9 cellular contexts compared by ENCODE assay signal in the genomic region with DNA sequence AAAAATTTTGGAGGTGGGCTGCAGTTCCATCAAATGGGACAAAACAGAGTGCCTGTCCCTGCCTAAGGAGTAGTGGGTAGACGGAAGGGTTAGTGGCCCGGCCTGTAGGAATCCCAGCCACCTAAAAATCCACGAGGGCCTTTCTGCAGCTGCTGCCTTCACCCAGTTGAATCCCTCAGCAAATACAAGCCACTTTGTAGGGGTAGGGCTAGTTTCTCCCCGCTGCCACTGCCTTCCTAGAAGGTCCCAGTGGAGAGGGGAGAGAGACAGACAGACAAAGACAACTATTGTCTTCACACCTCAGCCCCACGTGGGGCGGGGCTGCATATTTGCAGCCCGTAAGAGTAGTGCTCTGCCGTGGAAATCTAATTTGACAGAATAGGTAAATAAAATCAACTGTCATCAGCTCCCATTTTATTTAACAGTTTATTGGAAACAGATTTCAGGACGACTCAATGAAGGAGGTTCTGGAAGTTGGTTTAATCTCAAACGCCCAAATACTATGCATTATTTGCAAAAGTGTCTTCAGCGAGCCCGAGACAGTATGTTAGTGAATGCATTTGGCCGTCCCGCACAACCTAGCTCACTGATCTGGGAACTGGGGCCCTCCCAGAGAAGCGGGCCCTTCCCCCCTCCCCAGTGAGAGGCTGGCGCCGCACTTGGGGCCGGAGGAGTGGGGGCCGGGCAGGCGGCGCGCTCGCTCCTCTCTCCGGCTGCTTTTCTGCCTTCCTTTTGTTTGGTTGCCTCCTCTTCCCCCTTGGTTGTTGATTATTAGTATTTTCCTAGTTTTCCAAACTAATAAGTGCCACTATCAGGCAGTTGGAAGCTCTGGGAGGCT.
DNase-seq lines count a peak whose midpoint lies in the region; ATAC-seq, FAIRE-seq and TF ChIP-seq lines count a peak whose summit lies in the region.
"Had no signal": no experiment of that assay in that cellular context is flagged by ENCODE, and none has a peak within 500 bp of the region (broad histone marks: within the 10 kb centered on the region; RNA-seq: fewer than 3 reads in every experiment).

No MANE protein-coding gene starts in this region.

- no peak for DNase-seq in cardiac fibroblast (ENCODE audit: low read depth in 2 of 2)
- no peak for DNase-seq in kidney epithelial cell (ENCODE audit: low read depth)
- no peak for DNase-seq in spleen
- no peak for DNase-seq in stimulated activated CD4-positive, alpha-beta T cell treated with anti-CD3 and anti-CD28 coated beads, Interleukin-1b, Interleukin-23, amount 100 ng/mL, for 48 hours
- DNase-seq in GM12892 (ENCODE audit: insufficient read length): no peak
- DNase-seq in NCI-H128 (lab: John Stamatoyannopoulos, UW; ENCODE audit: unreplicated experiment): no peak
- DNase-seq: activated naive CD4-positive, alpha-beta T cell treated with Interleukin-2 at 50 U/mL for 16 hours had no signal

- H3K27ac ChIP-seq in HUES48 (ENCODE audit: low read depth, low read length) (no peak overlapping the region), spleen (no peak overlapping the region)

- no peaks in the 10 kb centered on the region for H3K9me3 ChIP-seq in HUES48 (ENCODE audit: control insufficient read depth, insufficient read depth, low read length)
- no peaks in the 10 kb centered on the region for H3K9me3 ChIP-seq in spleen

- no peak for FAIRE-seq in GM12892 (lab: Jason Lieb, UNC)

- H3K4me3 ChIP-seq in HUES48 (ENCODE audit: low read depth, low read length) (peak overlapping the region; percentile 47), cardiac fibroblast (replicated peaks in 1 of 2; ENCODE audit: low read depth in 2 of 2, low read length in 2 of 2) (peak overlapping the region; percentile 38 to 47), kidney epithelial cell (ENCODE audit: low read depth, low read length) (peak overlapping the region; percentile 34), spleen (peak overlapping the region; percentile 28 to 69 (median 44))

- H3K9ac ChIP-seq in HUES48 (ENCODE audit: low read depth, low read length): no peak overlapping the region

- H3K27me3 ChIP-seq in HUES48 (ENCODE audit: control insufficient read depth, insufficient read depth, low read length) (peaks cover 99% of the 10 kb centered on the region), kidney epithelial cell (ENCODE audit: control insufficient read depth, insufficient read depth, low read length) (peaks cover 17% of the 10 kb centered on the region), spleen (replicated peaks in 1 of 7) (peaks cover 0 to 45% (median 14%) of the 10 kb centered on the region in 7 donors)

- no peak for ATAC-seq in GM21737 (IDR thresholded peaks at IDR 0.05; ENCODE audit: unreplicated experiment)

- 34 to 49% (median 38%) methylated on average over 24 of the region's 24 CpGs for WGBS in spleen, 5 donors

- intact Hi-C loops in spleen (cut with DNase I; ENCODE audit: low total_unique reads): no loop called here

- TF ChIP-seq CTCF in cardiac fibroblast (IDR thresholded peaks at IDR 0.05; ENCODE audit: low read depth, low read length): no peak
- no peak for TF ChIP-seq CTCF in kidney epithelial cell (IDR thresholded peaks at IDR 0.05; ENCODE audit: insufficient read depth, low read length, poor library complexity, severe bottlenecking)
- no peak for TF ChIP-seq CTCF in spleen (IDR thresholded peaks at IDR 0.05 in 8 of 11, conservative IDR thresholded peaks at IDR 0.05 in 3 of 11)

- peaks cover 33% of the 10 kb centered on the region for H3K4me1 ChIP-seq in HUES48 (ENCODE audit: control insufficient read depth, insufficient read depth, low read length)
- peaks cover 0 to 16% (median 14%) of the 10 kb centered on the region in 6 donors for H3K4me1 ChIP-seq in spleen

- TF ChIP-seq POLR2A in spleen (IDR thresholded peaks at IDR 0.05) (no peak), GM12892 (IDR thresholded peaks at IDR 0.05; ENCODE audit: low read depth, low read length) (no peak)

- H3K36me3 ChIP-seq in HUES48 (ENCODE audit: control insufficient read depth, insufficient read depth, low read length) (no peaks in the 10 kb centered on the region), kidney epithelial cell (ENCODE audit: control insufficient read depth, insufficient read depth, low read length) (no peaks in the 10 kb centered on the region), spleen (no peaks in the 10 kb centered on the region)
